Comparison of ENCODE assay signal across 1 cellular context in genomic region chr4:147842573-147842972, GRCh38.
A peak's percentile ranks its signal among the peaks of the same experiment; 100 is the strongest.
TF ChIP-seq lines count a peak whose summit lies in the region.

No MANE protein-coding gene starts in this region.

TF ChIP-seq in K562, 482 proteins besides CTCF, POLR2A, EP300 and RAD21 (continued from another document):
- TF ChIP-seq ZNF583 (CRISPR knock-in tag; IDR thresholded peaks at IDR 0.05) (no peak), ZNF584 (CRISPR knock-in tag; IDR thresholded peaks at IDR 0.05; ENCODE audit: low read depth) (no peak), GTF2E2 (tag; IDR thresholded peaks at IDR 0.05) (no peak), FOSL1 (tag; conservative IDR thresholded peaks at IDR 0.05) (0 out of 2 replicates have a peak, but pooled peaks have one; percentile 54), ZNF639 (CRISPR knock-in tag; conservative IDR thresholded peaks at IDR 0.05 in 1 of 2, IDR thresholded peaks at IDR 0.05 in 1 of 2) (no peak), MAFF (IDR thresholded peaks at IDR 0.05; ENCODE audit: low read length) (no peak), ESRRA (IDR thresholded peaks at IDR 0.05; ENCODE audit: borderline replicate concordance, low read depth) (no peak), ZNF609 (CRISPR knock-in tag; IDR thresholded peaks at IDR 0.05; ENCODE audit: borderline replicate concordance) (no peak), THRAP3 (IDR thresholded peaks at IDR 0.05; ENCODE audit: borderline replicate concordance) (no peak), RB1 (IDR thresholded peaks at IDR 0.05; ENCODE audit: low read depth) (no peak), MECOM (CRISPR knock-in tag; IDR thresholded peaks at IDR 0.05) (no peak), TRIM25 (IDR thresholded peaks at IDR 0.05; ENCODE audit: borderline replicate concordance) (no peak), ZNF263 (CRISPR knock-in tag; IDR thresholded peaks at IDR 0.05; ENCODE audit: borderline replicate concordance) (no peak), ZNF140 (CRISPR knock-in tag; IDR thresholded peaks at IDR 0.05) (no peak), ZNF444 (CRISPR knock-in tag; IDR thresholded peaks at IDR 0.05) (no peak), ZNF699 (CRISPR knock-in tag; IDR thresholded peaks at IDR 0.05; ENCODE audit: insufficient replicate concordance) (no peak), NR2F6 (CRISPR knock-in tag; IDR thresholded peaks at IDR 0.05) (no peak), DEAF1 (CRISPR knock-in tag; IDR thresholded peaks at IDR 0.05) (no peak), RBM15 (IDR thresholded peaks at IDR 0.05; ENCODE audit: insufficient read depth, low read length) (no peak), ZNF717 (CRISPR knock-in tag; IDR thresholded peaks at IDR 0.05) (no peak), OTX1 (CRISPR knock-in tag; IDR thresholded peaks at IDR 0.05) (no peak), FOXJ2 (tag; IDR thresholded peaks at IDR 0.05) (no peak), ZMIZ1 (IDR thresholded peaks at IDR 0.05; ENCODE audit: low read depth in 2 of 2, low read length in 2 of 2) (no peak), CREM (IDR thresholded peaks at IDR 0.05; ENCODE audit: low read depth) (peak; percentile 64), SNIP1 (IDR thresholded peaks at IDR 0.05; ENCODE audit: low read depth) (no peak), ZNF830 (CRISPR knock-in tag; IDR thresholded peaks at IDR 0.05) (no peak), CREB3L1 (IDR thresholded peaks at IDR 0.05; ENCODE audit: borderline replicate concordance, low read depth) (peak; percentile 62; the same call in 1 of the 2 replicates), MYBL2 (IDR thresholded peaks at IDR 0.05; ENCODE audit: low read depth) (no peak), MYBL2 (CRISPR knock-in tag; IDR thresholded peaks at IDR 0.05; ENCODE audit: borderline replicate concordance) (no peak), HBP1 (CRISPR knock-in tag; IDR thresholded peaks at IDR 0.05) (no peak), RBM34 (IDR thresholded peaks at IDR 0.05; ENCODE audit: borderline replicate concordance, insufficient read depth, low read length) (no peak), DLX4 (CRISPR knock-in tag; IDR thresholded peaks at IDR 0.05) (no peak), ZFP30 (CRISPR knock-in tag; IDR thresholded peaks at IDR 0.05; ENCODE audit: borderline replicate concordance) (no peak), TAF1 (IDR thresholded peaks at IDR 0.05; ENCODE audit: control insufficient read depth, extremely low read depth, insufficient read depth, low read length, severe bottlenecking) (no peak), NRF1 (conservative IDR thresholded peaks at IDR 0.05 in 1 of 2, IDR thresholded peaks at IDR 0.05 in 1 of 2) (peak; percentile 79 to 82), EGR1 (conservative IDR thresholded peaks at IDR 0.05) (0 out of 2 replicates have a peak, but pooled peaks have one; percentile 38), HMBOX1 (IDR thresholded peaks at IDR 0.05) (no peak), TEAD4 (IDR thresholded peaks at IDR 0.05; ENCODE audit: low read length) (no peak), TEAD4 (CRISPR knock-in tag; IDR thresholded peaks at IDR 0.05; ENCODE audit: borderline replicate concordance) (no peak)
